9 cellular contexts compared by ENCODE assay signal in the genomic region with DNA sequence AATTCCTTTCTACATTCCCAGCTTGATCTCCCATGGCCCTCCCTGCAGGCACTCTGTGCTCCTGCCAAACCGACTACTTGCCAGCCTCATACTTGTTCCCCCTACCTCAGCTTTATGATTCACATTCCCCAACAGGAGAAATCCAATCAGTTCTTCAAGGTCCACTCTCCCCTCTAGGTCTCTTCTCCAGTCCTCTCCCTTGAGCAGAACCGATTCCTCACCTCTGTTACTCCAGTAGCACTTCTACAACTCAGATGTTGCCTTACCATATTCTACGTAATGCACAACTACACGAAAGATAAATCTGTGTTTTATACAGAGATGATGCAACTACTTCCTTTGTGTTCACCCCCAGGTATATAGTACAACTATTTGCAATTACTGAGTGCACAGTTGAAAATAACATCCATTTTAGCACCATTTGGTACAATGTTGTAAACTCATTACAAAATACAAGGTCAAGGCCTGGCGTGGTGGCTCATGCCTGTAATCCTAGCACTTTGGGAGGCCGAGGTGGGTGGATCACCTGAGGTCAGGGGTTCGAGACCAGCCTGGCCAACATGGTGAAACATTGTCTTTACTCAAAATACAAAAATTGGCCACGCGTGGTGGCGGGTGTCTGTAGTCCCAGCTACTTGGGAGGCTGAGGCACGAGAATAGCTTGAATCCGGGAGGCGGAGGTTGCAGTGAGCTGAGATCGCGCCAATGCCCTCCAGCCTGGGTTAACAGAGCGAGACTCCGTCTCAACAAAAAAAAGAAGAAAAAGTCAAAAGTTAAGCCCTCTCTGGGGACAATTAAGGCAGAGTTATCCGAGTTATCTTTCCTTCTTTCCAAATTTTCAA. TPM values are rescaled to one million over a fixed set of nuclear protein-coding genes. Genes with fewer than 3 reads are reported as not detected.
DNase-seq lines count a peak whose midpoint lies in the region; ATAC-seq, FAIRE-seq and TF ChIP-seq lines count a peak whose summit lies in the region.
"Had no signal": no experiment of that assay in that cellular context is flagged by ENCODE, and none has a peak within 500 bp of the region (broad histone marks: within the 10 kb centered on the region; RNA-seq: fewer than 3 reads in every experiment).

No MANE protein-coding gene starts in this region.

- H2AFZ ChIP-seq in HepG2 (ENCODE audit: low read length), result no peak overlapping the region

- DNase-seq in activated CD4-positive, alpha-beta T cell treated with anti-CD3 and anti-CD28 coated beads, Interleukin-2, amount 10 ng/mL, durations not matched to agents 24 days and 14 days, result no peak
- no peak for DNase-seq in activated CD4-positive, alpha-beta T cell treated with anti-CD3 and anti-CD28 coated beads, Interleukin-2, amount 50 U/mL, for 48 hours
- DNase-seq in ascending aorta (ENCODE audit: low spot score in 2 of 2) (no peak), HepG2 (ENCODE audit: low spot score) (no peak), testis (no peak), COR-L47 (lab: John Stamatoyannopoulos, UW) (no peak)
- DNase-seq: H7 had no signal

- no peaks in the 10 kb centered on the region for H3K36me3 ChIP-seq in ascending aorta
- no peaks in the 10 kb centered on the region for H3K36me3 ChIP-seq in HepG2 (replicated peaks in 1 of 2; ENCODE audit: control insufficient read depth in 1 of 2, insufficient read depth in 2 of 2, low read length in 2 of 2)
- no peaks in the 10 kb centered on the region for H3K36me3 ChIP-seq in testis (ENCODE audit: low read depth, missing control alignments)

- CTCF ChIA-PET in HepG2 (lab: Yijun Ruan, JAX; ENCODE audit: low intra/inter-chr PET ratio, low total read pairs), result no interaction called here

- no peak for ATAC-seq in HepG2
- no peak for ATAC-seq in GM18868 (IDR thresholded peaks at IDR 0.05; ENCODE audit: unreplicated experiment)
- no peak for ATAC-seq in GM18858 (IDR thresholded peaks at IDR 0.05; ENCODE audit: unreplicated experiment)

- H3K4me3 ChIP-seq in ascending aorta (peak overlapping the region; percentile 81 to 93), HepG2 (replicated peaks in 1 of 3; ENCODE audit: insufficient read depth in 1 of 3, low read depth in 2 of 3, low read length in 3 of 3) (peak overlapping the region; percentile 84 to 96 (median 90)), testis (peak overlapping the region in 1 of 2 donors; percentile 95)

- peak overlapping the region; percentile 93 for H3K9ac ChIP-seq in HepG2 (ENCODE audit: insufficient read depth, low read depth, low read length)

- TF ChIP-seq POLR2A in HepG2 (IDR thresholded peaks at IDR 0.05; ENCODE audit: insufficient read depth in 1 of 2, low read depth in 2 of 2, low read length in 2 of 2) (no peak), testis (IDR thresholded peaks at IDR 0.05) (no peak)

- H3K4me1 Mint-ChIP-seq in activated CD4-positive, alpha-beta T cell treated with anti-CD3 and anti-CD28 coated beads, Interleukin-2, amount 10 ng/mL, durations not matched to agents 24 days and 14 days, result peaks cover 57% of the 10 kb centered on the region

- H3K27me3 ChIP-seq in ascending aorta (no peaks in the 10 kb centered on the region), HepG2 (ENCODE audit: control insufficient read depth in 1 of 2, insufficient read depth in 2 of 2, low read length in 2 of 2) (no peaks in the 10 kb centered on the region; a peak in 1 of 5 replicates), testis (no peaks in the 10 kb centered on the region)

- no TSS peak for BruUV-seq in HepG2 (replicated peaks; lab: Mats Ljungman, UMichigan)

- H3K27me3 Mint-ChIP-seq in activated CD4-positive, alpha-beta T cell treated with anti-CD3 and anti-CD28 coated beads, Interleukin-2, amount 10 ng/mL, durations not matched to agents 24 days and 14 days, result peaks cover 5% of the 10 kb centered on the region

- peaks cover 11% of the 10 kb centered on the region for H3K36me3 Mint-ChIP-seq in activated CD4-positive, alpha-beta T cell treated with anti-CD3 and anti-CD28 coated beads, Interleukin-2, amount 10 ng/mL, durations not matched to agents 24 days and 14 days (ENCODE audit: low read depth)

- H3K27ac Mint-ChIP-seq in activated CD4-positive, alpha-beta T cell treated with anti-CD3 and anti-CD28 coated beads, Interleukin-2, amount 10 ng/mL, durations not matched to agents 24 days and 14 days, result peak overlapping the region; percentile 48

- H3K4me1 ChIP-seq in ascending aorta (peaks cover 14 to 34% of the 10 kb centered on the region in 2 donors), HepG2 (ENCODE audit: insufficient read depth, low read length) (peaks cover 68% of the 10 kb centered on the region), testis (peaks cover 34% of the 10 kb centered on the region)

- H3K27ac ChIP-seq in ascending aorta, result peak overlapping the region; percentile 60 to 97
- H3K27ac ChIP-seq in HepG2 (ENCODE audit: extremely low read length, insufficient read depth, low read length), result peak overlapping the region; percentile 98
- H3K27ac ChIP-seq in testis, result peak overlapping the region; percentile 97 to 99

- in situ Hi-C loops in HepG2 (cut with HindIII; ENCODE audit: extremely low pct_ligation_motif_present, low pct_unique_long_range_greater_than_20kb), result loop anchor here (10.0 kb wide), 1 partner anchor 84 kb away; no protein-coding TSS in a partner anchor

- TF ChIP-seq EP300 in HepG2 (IDR thresholded peaks at IDR 0.05; ENCODE audit: low read depth in 2 of 2, low read length in 2 of 2) (no peak), HepG2 (CRISPR knock-in tag; IDR thresholded peaks at IDR 0.05; ENCODE audit: borderline replicate concordance) (no peak)

- peaks cover 51% of the 10 kb centered on the region for H4K20me1 ChIP-seq in HepG2 (ENCODE audit: insufficient read depth, low read length)

- peaks cover 92% of the 10 kb centered on the region for H3K79me2 ChIP-seq in HepG2 (ENCODE audit: insufficient read depth, low read length)

- FAIRE-seq in HepG2 (lab: Jason Lieb, UNC), result no peak

- no peaks in the 10 kb centered on the region for H3K9me3 Mint-ChIP-seq in activated CD4-positive, alpha-beta T cell treated with anti-CD3 and anti-CD28 coated beads, Interleukin-2, amount 10 ng/mL, durations not matched to agents 24 days and 14 days

- H3K9me3 ChIP-seq in ascending aorta, result no peaks in the 10 kb centered on the region
- no peaks in the 10 kb centered on the region for H3K9me3 ChIP-seq in HepG2 (ENCODE audit: low read length)
- H3K9me3 ChIP-seq in testis, result no peaks in the 10 kb centered on the region

- POLR2A ChIA-PET in HepG2 (lab: Yijun Ruan, JAX), result interaction anchor here (0.6 kb wide), 1 partner anchor 72 kb away, joined by 3 read pairs; no protein-coding TSS in a partner anchor

- peak overlapping the region; percentile 86 for H3K4me2 ChIP-seq in HepG2 (ENCODE audit: low read depth, low read length)

- intact Hi-C loops in activated CD4-positive, alpha-beta T cell treated with anti-CD3 and anti-CD28 coated beads, Interleukin-2, amount 10 ng/mL, durations not matched to agents 24 days and 14 days (cut with micrococcal nuclease), result no loop called here
- intact Hi-C loops in ascending aorta (cut with DNase I) (no loop called here), HepG2 (cut with micrococcal nuclease; ENCODE audit: unreplicated experiment) (loop anchor here (5.0 kb wide), 1 partner anchor 41 kb away; the partner anchor contains the start of gene ELF1), testis (cut with DNase I; ENCODE audit: low total_unique reads) (no loop called here)

- peak overlapping the region; percentile 100 for H3K4me3 Mint-ChIP-seq in activated CD4-positive, alpha-beta T cell treated with anti-CD3 and anti-CD28 coated beads, Interleukin-2, amount 10 ng/mL, durations not matched to agents 24 days and 14 days

- TF ChIP-seq CTCF in ascending aorta (IDR thresholded peaks at IDR 0.05), result no peak
- TF ChIP-seq CTCF in HepG2 (CRISPR knock-in tag; IDR thresholded peaks at IDR 0.05), result no peak
- no peak for TF ChIP-seq CTCF in testis (IDR thresholded peaks at IDR 0.05)

- no peak for TF ChIP-seq RAD21 in HepG2 (CRISPR knock-in tag; IDR thresholded peaks at IDR 0.05)

- 59% methylated on average over 18 of the region's 18 CpGs for WGBS in HepG2 (ENCODE audit: low lambda C conversion rate)
- WGBS in testis, 2 donors, result 43 to 53% methylated on average over 18 of the region's 18 CpGs

RNA-seq across cellular contexts. Expression of gene WBP4, which starts 2.9 kb away (rescaled TPM):
- 13.3 and 14.1 TPM in 2 replicates for total RNA-seq in activated CD4-positive, alpha-beta T cell treated with anti-CD3 and anti-CD28 coated beads, Interleukin-2, amount 10 ng/mL, durations not matched to agents 24 days and 14 days
- 0.96 TPM for total RNA-seq in ascending aorta
- 11.7 and 16.8 TPM in 2 replicates for total RNA-seq in HepG2 (2016; rRNA removed; fragmentation: Illumina TruSeq; extraction: Trizol)
- 1.8 and 2.7 TPM in 2 replicates for total RNA-seq in HepG2 (2016; cell fraction: cytosol; rRNA removed; fragmentation: Illumina TruSeq; extraction: Trizol; ENCODE audit: low read depth)
- total RNA-seq in HepG2 (2016; cell fraction: insoluble cytoplasmic fraction; rRNA removed; fragmentation: Illumina TruSeq; extraction: Trizol), result 12.5 and 16.9 TPM in 2 replicates
- 4.5 and 4.9 TPM in 2 replicates for total RNA-seq in HepG2 (2016; cell fraction: membrane; rRNA removed; fragmentation: Illumina TruSeq; extraction: Trizol)
- 8.6 and 8.7 TPM in 2 replicates for total RNA-seq in HepG2 (2016; cell fraction: nucleus; rRNA removed; fragmentation: Illumina TruSeq; extraction: Trizol)
- 5.6 and 6.7 TPM in 2 replicates for polyA plus RNA-seq in HepG2 (2011; rRNA removed)
- polyA plus RNA-seq in HepG2 (2011; cell fraction: cytosol; rRNA removed), result 2.7 and 3.8 TPM in 2 replicates
- 2.8 and 4.4 TPM in 2 replicates for polyA plus RNA-seq in HepG2 (2011; cell fraction: nucleus; rRNA removed)
- polyA plus RNA-seq in HepG2 (2012), result 9.8 and 11.1 TPM in 2 replicates
- 1.0 and 1.1 TPM in 2 replicates for polyA plus RNA-seq in HepG2 (2016; cell fraction: cytosol; fragmentation: Illumina TruSeq; extraction: Trizol; ENCODE audit: low read depth)
- 18.0 and 18.9 TPM in 2 replicates for polyA plus RNA-seq in HepG2 (2016; cell fraction: insoluble cytoplasmic fraction; fragmentation: Illumina TruSeq; extraction: Trizol; ENCODE audit: low read depth)
- 2.6 and 3.2 TPM in 2 replicates for polyA plus RNA-seq in HepG2 (2016; cell fraction: membrane; fragmentation: Illumina TruSeq; extraction: Trizol; ENCODE audit: low read depth)
- polyA plus RNA-seq in HepG2 (2016; cell fraction: nucleus; fragmentation: Illumina TruSeq; extraction: Trizol; ENCODE audit: insufficient read depth, low read depth), result 14.5 and 15.5 TPM in 2 replicates
- polyA minus RNA-seq in HepG2 (2011; rRNA and poly(A)+ RNA removed; ENCODE audit: low replicate concordance), result 0.91 and 1.3 TPM in 2 replicates
- 3.2 and 3.7 TPM in 2 replicates for polyA minus RNA-seq in HepG2 (2011; cell fraction: cytosol; rRNA and poly(A)+ RNA removed)
- polyA minus RNA-seq in HepG2 (2011; cell fraction: nucleus; rRNA and poly(A)+ RNA removed), result 8.1 and 9.2 TPM in 2 replicates
- total RNA-seq in testis, result 10 to 100 TPM; 17.9 to 19.8 TPM
- 7.0 TPM for polyA plus RNA-seq in testis (ENCODE audit: insufficient read depth, low read depth, low replicate concordance)

RNA-seq across cellular contexts. Expression of gene ELF1, which starts 39.3 kb away (rescaled TPM):
- 65.0 and 65.8 TPM in 2 replicates for total RNA-seq in activated CD4-positive, alpha-beta T cell treated with anti-CD3 and anti-CD28 coated beads, Interleukin-2, amount 10 ng/mL, durations not matched to agents 24 days and 14 days
- total RNA-seq in ascending aorta (105 TPM), HepG2 (2016; rRNA removed; fragmentation: Illumina TruSeq; extraction: Trizol) (71.5 and 91.5 TPM in 2 replicates), testis (10 to 100 TPM; 54.8 to 67.5 TPM)
- 12.1 and 14.2 TPM in 2 replicates for total RNA-seq in HepG2 (2016; cell fraction: cytosol; rRNA removed; fragmentation: Illumina TruSeq; extraction: Trizol; ENCODE audit: low read depth)
- total RNA-seq in HepG2 (2016; cell fraction: insoluble cytoplasmic fraction; rRNA removed; fragmentation: Illumina TruSeq; extraction: Trizol), result 70.6 and 87.4 TPM in 2 replicates
- total RNA-seq in HepG2 (2016; cell fraction: membrane; rRNA removed; fragmentation: Illumina TruSeq; extraction: Trizol), result 24.5 and 26.2 TPM in 2 replicates
- 78.4 and 79.2 TPM in 2 replicates for total RNA-seq in HepG2 (2016; cell fraction: nucleus; rRNA removed; fragmentation: Illumina TruSeq; extraction: Trizol)
- polyA plus RNA-seq in HepG2 (2011; rRNA removed) (24.6 and 26.5 TPM in 2 replicates), testis (ENCODE audit: insufficient read depth, low read depth, low replicate concordance) (32.8 TPM)
- polyA plus RNA-seq in HepG2 (2011; cell fraction: cytosol; rRNA removed), result 14.1 and 18.0 TPM in 2 replicates
- polyA plus RNA-seq in HepG2 (2011; cell fraction: nucleus; rRNA removed), result 15.7 and 16.1 TPM in 2 replicates
- 28.9 and 32.2 TPM in 2 replicates for polyA plus RNA-seq in HepG2 (2012)
- polyA plus RNA-seq in HepG2 (2016; cell fraction: cytosol; fragmentation: Illumina TruSeq; extraction: Trizol; ENCODE audit: low read depth), result 1.6 and 1.9 TPM in 2 replicates
- 55.8 and 56.2 TPM in 2 replicates for polyA plus RNA-seq in HepG2 (2016; cell fraction: insoluble cytoplasmic fraction; fragmentation: Illumina TruSeq; extraction: Trizol; ENCODE audit: low read depth)
- polyA plus RNA-seq in HepG2 (2016; cell fraction: membrane; fragmentation: Illumina TruSeq; extraction: Trizol; ENCODE audit: low read depth), result 6.4 and 6.6 TPM in 2 replicates
- 46.4 and 47.1 TPM in 2 replicates for polyA plus RNA-seq in HepG2 (2016; cell fraction: nucleus; fragmentation: Illumina TruSeq; extraction: Trizol; ENCODE audit: insufficient read depth, low read depth)
- 18.2 and 60.6 TPM in 2 replicates for polyA minus RNA-seq in HepG2 (2011; rRNA and poly(A)+ RNA removed; ENCODE audit: low replicate concordance)
- polyA minus RNA-seq in HepG2 (2011; cell fraction: cytosol; rRNA and poly(A)+ RNA removed), result 29.5 and 31.8 TPM in 2 replicates
- polyA minus RNA-seq in HepG2 (2011; cell fraction: nucleus; rRNA and poly(A)+ RNA removed), result 77.6 and 81.4 TPM in 2 replicates
